ENCODE assay signal across 1 cellular context in the genomic region with DNA sequence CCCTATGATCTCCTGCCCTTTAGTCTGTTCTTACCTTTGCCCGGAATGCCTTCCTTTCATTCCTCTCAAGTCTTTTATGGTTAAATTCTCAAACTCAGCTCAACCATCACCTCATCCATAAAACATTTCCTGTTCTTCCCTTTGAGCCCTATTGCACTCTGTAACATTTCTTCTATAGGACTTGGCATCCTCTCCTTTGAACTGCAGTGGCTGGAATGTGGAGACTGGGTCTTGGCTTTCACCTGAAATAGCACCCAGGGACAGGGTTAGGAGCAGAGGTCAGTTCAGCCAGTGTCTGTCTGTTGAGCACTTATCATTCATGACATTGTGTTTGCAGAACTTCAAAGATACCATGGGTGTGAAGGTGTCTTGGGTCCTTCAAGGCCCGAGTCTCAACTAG.
TF ChIP-seq lines count a peak whose summit lies in the region.

No MANE protein-coding gene starts in this region.

TF ChIP-seq in K562, 482 proteins besides CTCF, POLR2A, EP300 and RAD21 (continued from another document):
- TF ChIP-seq, protein P1, sequence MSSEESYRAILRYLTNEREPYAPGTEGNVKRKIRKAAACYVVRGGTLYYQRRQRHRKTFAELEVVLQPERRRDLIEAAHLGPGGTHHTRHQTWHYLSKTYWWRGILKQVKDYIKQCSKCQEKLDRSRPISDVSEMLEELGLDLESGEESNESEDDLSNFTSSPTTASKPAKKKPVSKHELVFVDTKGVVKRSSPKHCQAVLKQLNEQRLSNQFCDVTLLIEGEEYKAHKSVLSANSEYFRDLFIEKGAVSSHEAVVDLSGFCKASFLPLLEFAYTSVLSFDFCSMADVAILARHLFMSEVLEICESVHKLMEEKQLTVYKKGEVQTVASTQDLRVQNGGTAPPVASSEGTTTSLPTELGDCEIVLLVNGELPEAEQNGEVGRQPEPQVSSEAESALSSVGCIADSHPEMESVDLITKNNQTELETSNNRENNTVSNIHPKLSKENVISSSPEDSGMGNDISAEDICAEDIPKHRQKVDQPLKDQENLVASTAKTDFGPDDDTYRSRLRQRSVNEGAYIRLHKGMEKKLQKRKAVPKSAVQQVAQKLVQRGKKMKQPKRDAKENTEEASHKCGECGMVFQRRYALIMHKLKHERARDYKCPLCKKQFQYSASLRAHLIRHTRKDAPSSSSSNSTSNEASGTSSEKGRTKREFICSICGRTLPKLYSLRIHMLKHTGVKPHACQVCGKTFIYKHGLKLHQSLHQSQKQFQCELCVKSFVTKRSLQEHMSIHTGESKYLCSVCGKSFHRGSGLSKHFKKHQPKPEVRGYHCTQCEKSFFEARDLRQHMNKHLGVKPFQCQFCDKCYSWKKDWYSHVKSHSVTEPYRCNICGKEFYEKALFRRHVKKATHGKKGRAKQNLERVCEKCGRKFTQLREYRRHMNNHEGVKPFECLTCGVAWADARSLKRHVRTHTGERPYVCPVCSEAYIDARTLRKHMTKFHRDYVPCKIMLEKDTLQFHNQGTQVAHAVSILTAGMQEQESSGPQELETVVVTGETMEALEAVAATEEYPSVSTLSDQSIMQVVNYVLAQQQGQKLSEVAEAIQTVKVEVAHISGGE (CRISPR knock-in tag; IDR thresholded peaks at IDR 0.05), result 0 out of 6 replicates have a peak, but pooled peaks of 1 of the 3 experiments have one; percentile 23
- TF ChIP-seq ZNF764 (CRISPR knock-in tag; IDR thresholded peaks at IDR 0.05; ENCODE audit: low read depth) (no peak), ZNF717 (CRISPR knock-in tag; IDR thresholded peaks at IDR 0.05) (no peak), TAL1 (IDR thresholded peaks at IDR 0.05) (peak; percentile 26; the same call in 1 of the 2 replicates), HNRNPH1 (optimal IDR thresholded peaks at IDR 0.05; ENCODE audit: low read depth, low read length) (no peak), TCF3 (CRISPR knock-in tag; IDR thresholded peaks at IDR 0.05) (peak; percentile 32; the same call in 1 of the 2 replicates), BRD9 (IDR thresholded peaks at IDR 0.05; ENCODE audit: low read depth, partially characterized antibody) (no peak), ZNF551 (CRISPR knock-in tag; IDR thresholded peaks at IDR 0.05) (no peak), ZNF830 (CRISPR knock-in tag; IDR thresholded peaks at IDR 0.05) (no peak), NRF1 (conservative IDR thresholded peaks at IDR 0.05 in 1 of 2, IDR thresholded peaks at IDR 0.05 in 1 of 2) (no peak), CCNT2 (IDR thresholded peaks at IDR 0.05; ENCODE audit: borderline replicate concordance, extremely low read depth, insufficient read length, low read depth, low read length) (no peak), SNIP1 (IDR thresholded peaks at IDR 0.05; ENCODE audit: low read depth) (no peak), ZNF253 (CRISPR knock-in tag; conservative IDR thresholded peaks at IDR 0.05) (no peak), ZNF311 (CRISPR knock-in tag; IDR thresholded peaks at IDR 0.05) (no peak)
- TF ChIP-seq, protein P2, sequence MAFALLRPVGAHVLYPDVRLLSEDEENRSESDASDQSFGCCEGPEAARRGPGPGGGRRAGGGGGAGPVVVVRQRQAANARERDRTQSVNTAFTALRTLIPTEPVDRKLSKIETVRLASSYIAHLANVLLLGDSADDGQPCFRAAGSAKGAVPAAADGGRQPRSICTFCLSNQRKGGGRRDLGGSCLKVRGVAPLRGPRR (CRISPR knock-in tag; IDR thresholded peaks at IDR 0.05), result no peak
